1 cellular context compared by ENCODE assay signal in the genomic region with DNA sequence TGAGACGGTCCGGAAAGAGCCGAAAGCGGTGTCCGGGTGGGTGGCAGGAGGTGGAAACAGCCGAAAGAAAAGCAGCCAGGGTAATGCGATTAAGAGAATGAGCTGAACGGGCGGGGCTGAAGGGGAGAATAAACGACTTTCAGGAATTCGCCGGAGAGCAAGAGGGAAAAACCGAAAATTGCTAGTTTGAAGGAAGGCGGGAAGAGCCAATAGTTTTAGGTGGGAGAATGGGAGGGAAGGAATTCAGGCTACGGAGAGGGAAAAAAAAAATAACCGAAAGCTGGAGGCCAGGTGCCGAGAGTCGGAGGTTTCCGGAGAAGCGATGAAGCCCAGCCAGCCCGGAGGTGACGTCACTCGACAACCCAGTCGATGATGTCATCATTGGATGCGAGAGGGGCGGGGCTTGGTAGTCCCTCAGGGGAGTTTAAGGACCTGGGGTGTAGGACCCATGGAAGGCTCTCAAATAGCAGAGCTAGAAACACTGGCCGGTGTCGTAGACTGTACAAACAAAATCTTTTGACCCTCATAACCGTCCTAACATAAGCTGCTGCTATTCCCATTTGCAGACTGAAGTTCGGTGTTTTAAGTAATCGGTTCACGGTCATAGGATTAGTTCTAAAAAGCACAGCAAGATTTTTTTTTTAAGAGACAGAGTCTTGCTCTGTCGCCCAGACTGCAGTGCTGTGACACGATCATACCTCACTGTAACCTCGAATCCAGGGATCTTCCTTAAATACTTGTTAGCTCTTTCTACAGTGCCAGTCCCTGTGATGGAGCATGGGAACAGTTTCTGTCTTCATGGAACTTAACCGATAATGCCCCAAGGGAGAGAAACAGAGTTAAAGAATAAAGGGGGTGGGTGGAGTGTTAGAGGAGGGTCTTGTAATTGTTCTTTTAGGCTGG.
TF ChIP-seq lines count a peak whose summit lies in the region.

Gene ZC3H4, minus strand, starts transcription at position 331 of the 903 bp plus-strand sequence. CDS start 1,192 bp downstream, outside the sequence.

TF ChIP-seq in HepG2, 621 proteins besides CTCF, POLR2A, EP300 and RAD21 (continued from another document and continues in another):
- TF ChIP-seq ARID5B (CRISPR knock-in tag; IDR thresholded peaks at IDR 0.05) (0 out of 2 replicates have a peak, but pooled peaks have one; percentile 17), ZNF841 (CRISPR knock-in tag; IDR thresholded peaks at IDR 0.05; ENCODE audit: borderline replicate concordance) (no peak), ZNF281 (CRISPR knock-in tag; IDR thresholded peaks at IDR 0.05; ENCODE audit: borderline replicate concordance) (no peak), MBD4 (IDR thresholded peaks at IDR 0.05; ENCODE audit: borderline replicate concordance, low read length) (no peak), ZNF562 (CRISPR knock-in tag; IDR thresholded peaks at IDR 0.05; ENCODE audit: borderline replicate concordance) (no peak), MED1 (CRISPR knock-in tag; IDR thresholded peaks at IDR 0.05) (peak; percentile 1), GABPA (IDR thresholded peaks at IDR 0.05; ENCODE audit: low read depth, low read length) (peak; percentile 43; the same call in 1 of the 2 replicates), GABPA (CRISPR knock-in tag; IDR thresholded peaks at IDR 0.05; ENCODE audit: low read depth) (peak; percentile 87), SP140L (CRISPR knock-in tag; IDR thresholded peaks at IDR 0.05; ENCODE audit: borderline replicate concordance) (0 out of 2 replicates have a peak, but pooled peaks have one; percentile 44), MAZ (IDR thresholded peaks at IDR 0.05; ENCODE audit: borderline replicate concordance, low read depth, low read length) (peak; percentile 40; the same call in 1 of the 2 replicates), MAZ (CRISPR knock-in tag; IDR thresholded peaks at IDR 0.05; ENCODE audit: low read depth) (no peak), ZNF598 (CRISPR knock-in tag; IDR thresholded peaks at IDR 0.05; ENCODE audit: borderline replicate concordance) (0 out of 2 replicates have a peak, but pooled peaks have one; percentile 17), ZSCAN20 (CRISPR knock-in tag; IDR thresholded peaks at IDR 0.05; ENCODE audit: borderline replicate concordance) (no peak), ZNF333 (CRISPR knock-in tag; IDR thresholded peaks at IDR 0.05; ENCODE audit: borderline replicate concordance) (no peak), ATF5 (CRISPR knock-in tag; IDR thresholded peaks at IDR 0.05; ENCODE audit: low read depth) (no peak), SRY (CRISPR knock-in tag; IDR thresholded peaks at IDR 0.05) (peak; percentile 17; the same call in 1 of the 2 replicates), SAFB2 (CRISPR knock-in tag; IDR thresholded peaks at IDR 0.05; ENCODE audit: borderline replicate concordance, low read depth) (0 out of 2 replicates have a peak, but pooled peaks have one; percentile 17), MXD4 (CRISPR knock-in tag; IDR thresholded peaks at IDR 0.05) (0 out of 2 replicates have a peak, but pooled peaks have one; percentile 16), ZFP90 (CRISPR knock-in tag; IDR thresholded peaks at IDR 0.05; ENCODE audit: borderline replicate concordance) (0 out of 2 replicates have a peak, but pooled peaks have one; percentile 30), ZNF580 (CRISPR knock-in tag; IDR thresholded peaks at IDR 0.05; ENCODE audit: borderline replicate concordance, low read depth) (peak; percentile 39; the same call in 1 of the 2 replicates), ZFP1 (CRISPR knock-in tag; IDR thresholded peaks at IDR 0.05) (0 out of 2 replicates have a peak, but pooled peaks have one; percentile 46), ZNF792 (CRISPR knock-in tag; IDR thresholded peaks at IDR 0.05) (0 out of 2 replicates have a peak, but pooled peaks have one; percentile 33), HMGXB4 (CRISPR knock-in tag; IDR thresholded peaks at IDR 0.05; ENCODE audit: borderline replicate concordance in 1 of 2, low read depth in 1 of 2) (0 out of 4 replicates have a peak, but pooled peaks of 1 of the 2 experiments have one; percentile 6), ZNF256 (CRISPR knock-in tag; conservative IDR thresholded peaks at IDR 0.05) (no peak), POLR2AphosphoS5 (IDR thresholded peaks at IDR 0.05; ENCODE audit: low read depth, low read length) (peak; percentile 66), GABPB1 (CRISPR knock-in tag; IDR thresholded peaks at IDR 0.05) (peak; percentile 82), RFX3 (CRISPR knock-in tag; IDR thresholded peaks at IDR 0.05) (no peak), GFI1 (CRISPR knock-in tag; IDR thresholded peaks at IDR 0.05; ENCODE audit: borderline replicate concordance) (no peak), SP5 (CRISPR knock-in tag; IDR thresholded peaks at IDR 0.05; ENCODE audit: borderline replicate concordance, low read depth) (no peak), SP4 (CRISPR knock-in tag; IDR thresholded peaks at IDR 0.05) (peak; percentile 40), FOXK1 (CRISPR knock-in tag; IDR thresholded peaks at IDR 0.05; ENCODE audit: borderline replicate concordance, low read depth) (peak; percentile 64)
- TF ChIP-seq, protein P1, sequence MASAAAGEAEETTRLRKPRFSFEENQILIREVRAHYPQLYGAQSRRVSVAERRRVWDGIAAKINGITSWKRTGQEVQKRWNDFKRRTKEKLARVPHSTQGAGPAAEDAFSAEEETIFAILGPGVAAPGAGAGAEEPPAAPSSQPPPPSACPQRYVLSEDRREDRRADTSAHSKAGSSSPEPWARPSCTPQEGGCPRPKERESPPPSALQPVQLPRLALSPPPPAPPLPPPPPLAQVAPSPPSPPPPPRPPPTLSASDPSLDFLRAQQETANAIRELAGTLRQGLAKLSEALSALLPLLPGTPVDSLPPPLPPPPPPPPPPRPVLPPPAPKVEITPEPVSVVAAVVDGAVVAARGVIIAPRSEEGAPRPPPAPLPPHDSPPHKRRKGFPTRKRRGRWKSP (CRISPR knock-in tag; IDR thresholded peaks at IDR 0.05): peak; percentile 50; the same call in 1 of the 2 replicates
- TF ChIP-seq, protein P2, sequence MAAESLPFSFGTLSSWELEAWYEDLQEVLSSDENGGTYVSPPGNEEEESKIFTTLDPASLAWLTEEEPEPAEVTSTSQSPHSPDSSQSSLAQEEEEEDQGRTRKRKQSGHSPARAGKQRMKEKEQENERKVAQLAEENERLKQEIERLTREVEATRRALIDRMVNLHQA (CRISPR knock-in tag; IDR thresholded peaks at IDR 0.05): no peak
- TF ChIP-seq, protein P3, sequence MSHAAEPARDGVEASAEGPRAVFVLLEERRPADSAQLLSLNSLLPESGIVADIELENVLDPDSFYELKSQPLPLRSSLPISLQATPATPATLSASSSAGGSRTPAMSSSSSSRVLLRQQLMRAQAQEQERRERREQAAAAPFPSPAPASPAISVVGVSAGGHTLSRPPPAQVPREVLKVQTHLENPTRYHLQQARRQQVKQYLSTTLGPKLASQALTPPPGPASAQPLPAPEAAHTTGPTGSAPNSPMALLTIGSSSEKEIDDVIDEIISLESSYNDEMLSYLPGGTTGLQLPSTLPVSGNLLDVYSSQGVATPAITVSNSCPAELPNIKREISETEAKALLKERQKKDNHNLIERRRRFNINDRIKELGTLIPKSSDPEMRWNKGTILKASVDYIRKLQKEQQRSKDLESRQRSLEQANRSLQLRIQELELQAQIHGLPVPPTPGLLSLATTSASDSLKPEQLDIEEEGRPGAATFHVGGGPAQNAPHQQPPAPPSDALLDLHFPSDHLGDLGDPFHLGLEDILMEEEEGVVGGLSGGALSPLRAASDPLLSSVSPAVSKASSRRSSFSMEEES (CRISPR knock-in tag; IDR thresholded peaks at IDR 0.05): no peak
- TF ChIP-seq, protein P4, sequence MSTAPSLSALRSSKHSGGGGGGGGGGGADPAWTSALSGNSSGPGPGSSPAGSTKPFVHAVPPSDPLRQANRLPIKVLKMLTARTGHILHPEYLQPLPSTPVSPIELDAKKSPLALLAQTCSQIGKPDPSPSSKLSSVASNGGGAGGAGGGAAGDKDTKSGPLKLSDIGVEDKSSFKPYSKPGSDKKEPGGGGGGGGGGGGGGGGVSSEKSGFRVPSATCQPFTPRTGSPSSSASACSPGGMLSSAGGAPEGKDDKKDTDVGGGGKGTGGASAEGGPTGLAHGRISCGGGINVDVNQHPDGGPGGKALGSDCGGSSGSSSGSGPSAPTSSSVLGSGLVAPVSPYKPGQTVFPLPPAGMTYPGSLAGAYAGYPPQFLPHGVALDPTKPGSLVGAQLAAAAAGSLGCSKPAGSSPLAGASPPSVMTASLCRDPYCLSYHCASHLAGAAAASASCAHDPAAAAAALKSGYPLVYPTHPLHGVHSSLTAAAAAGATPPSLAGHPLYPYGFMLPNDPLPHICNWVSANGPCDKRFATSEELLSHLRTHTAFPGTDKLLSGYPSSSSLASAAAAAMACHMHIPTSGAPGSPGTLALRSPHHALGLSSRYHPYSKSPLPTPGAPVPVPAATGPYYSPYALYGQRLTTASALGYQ (CRISPR knock-in tag; IDR thresholded peaks at IDR 0.05): no peak; the same call in 1 of the 2 replicates
